In the genomic region with DNA sequence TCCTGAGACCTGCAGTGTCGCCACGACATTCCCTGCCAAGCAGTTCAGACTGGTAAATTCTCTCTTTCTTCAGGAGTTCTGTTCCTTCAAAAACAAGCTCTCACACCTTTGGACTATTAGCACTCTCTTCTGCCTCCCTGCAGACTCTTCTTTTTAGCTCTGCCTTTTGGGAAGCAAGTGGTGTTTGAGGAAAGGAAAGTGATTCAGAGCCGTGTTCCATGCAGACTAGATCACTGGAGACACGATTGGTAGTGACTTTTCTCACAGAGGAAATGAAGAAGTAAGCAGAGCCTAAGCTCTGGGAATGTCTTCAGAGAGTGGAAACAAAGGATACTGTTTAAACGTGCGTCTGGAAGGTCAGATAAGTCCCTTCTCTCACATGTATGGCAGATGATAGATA, we compare ENCODE assay signal across 15 cellular contexts.
A peak's percentile ranks its signal among the peaks of the same experiment; 100 is the strongest.
DNase-seq lines count a peak whose midpoint lies in the region; ATAC-seq and TF ChIP-seq lines count a peak whose summit lies in the region.
"Had no signal": no experiment of that assay in that cellular context is flagged by ENCODE, and none has a peak within 500 bp of the region (broad histone marks: within the 10 kb centered on the region; RNA-seq: fewer than 3 reads in every experiment).

No MANE protein-coding gene starts in this region.

- 24 to 43% methylated on average over 6 of the region's 6 CpGs for WGBS in esophagus, 2 donors
- WGBS in mesodermal cell (ENCODE audit: insufficient coverage in 2 of 2), 2 experiments: 82 to 88% methylated on average over 6 of the region's 6 CpGs

- H3K4me3 ChIP-seq in esophagus (ENCODE audit: low read depth in 1 of 2, low read length in 2 of 2) (no peak overlapping the region), mesodermal cell (ENCODE audit: extremely low read depth, insufficient read depth, low read length, poor library complexity, severe bottlenecking) (no peak overlapping the region), upper lobe of right lung (no peak overlapping the region)
- H3K4me3 ChIP-seq: neural progenitor cell, SK-N-MC, testis had no signal

- H3K27ac ChIP-seq in esophagus (ENCODE audit: low read depth in 2 of 2, low read length in 1 of 2): peak overlapping the region; percentile 32 to 71
- peak overlapping the region; percentile 88 for H3K27ac ChIP-seq in mesodermal cell (ENCODE audit: low read depth, low read length, severe bottlenecking)
- H3K27ac ChIP-seq in upper lobe of right lung: peak overlapping the region; percentile 55
- H3K27ac ChIP-seq: neural progenitor cell, SK-N-MC had no signal

- ATAC-seq in upper lobe of right lung: peak; percentile 31

- DNase-seq in OCI-M1 (lab: John Stamatoyannopoulos, UW) (peak; percentile 7), upper lobe of right lung (no peak), SKM-1 treated with dmso at 0.1 percent for 144 hours (lab: John Stamatoyannopoulos, UW; ENCODE audit: unreplicated experiment) (no peak), HUDEP-2 (lab: John Stamatoyannopoulos, UW; ENCODE audit: unreplicated experiment in 76 of 76) (no peak), NCI-H1417 treated with DMSO at 0.1 percent for 48 hours (lab: John Stamatoyannopoulos, UW) (no peak)
- DNase-seq: activated CD4-positive, alpha-beta T cell treated with anti-CD3 and anti-CD28 coated beads, Interleukin-2, amount 50 U/mL, for 48 hours; activated naive CD4-positive, alpha-beta T cell treated with anti-CD3 and anti-CD28 coated beads, Interleukin-2, amount 10 ng/mL, durations not matched to agents 7 days and 5 days; COR-L47; H9; NCI-H510A; testis had no signal

- H3K9me3 ChIP-seq in esophagus (ENCODE audit: control insufficient read depth in 2 of 2, insufficient read depth in 1 of 2, low read depth in 1 of 2, low read length in 1 of 2): no peaks in the 10 kb centered on the region
- H3K9me3 ChIP-seq in mesodermal cell (ENCODE audit: control insufficient read depth, low read length): no peaks in the 10 kb centered on the region
- H3K9me3 ChIP-seq in upper lobe of right lung: no peaks in the 10 kb centered on the region
- H3K9me3 ChIP-seq: testis had no signal

- H3K4me1 ChIP-seq in esophagus (ENCODE audit: control insufficient read depth in 2 of 2, insufficient read depth in 2 of 2, low read length in 1 of 2) (peaks cover 0 to 6% of the 10 kb centered on the region in 2 donors), mesodermal cell (ENCODE audit: control insufficient read depth, insufficient read depth, low read length, poor library complexity, severe bottlenecking) (peaks cover 36% of the 10 kb centered on the region), upper lobe of right lung (peaks cover 19% of the 10 kb centered on the region)

- no peak for TF ChIP-seq CTCF in upper lobe of right lung (IDR thresholded peaks at IDR 0.05)

- H3K36me3 ChIP-seq in esophagus (ENCODE audit: control insufficient read depth in 2 of 2, insufficient read depth in 2 of 2, low read length in 1 of 2) (no peaks in the 10 kb centered on the region), mesodermal cell (ENCODE audit: control insufficient read depth, insufficient read depth, low read length) (no peaks in the 10 kb centered on the region), upper lobe of right lung (no peaks in the 10 kb centered on the region)
- H3K36me3 ChIP-seq: neural progenitor cell had no signal

- no peaks in the 10 kb centered on the region for H3K27me3 ChIP-seq in esophagus (ENCODE audit: control insufficient read depth in 1 of 2, insufficient read depth in 2 of 2, low read length in 2 of 2)
- no peaks in the 10 kb centered on the region for H3K27me3 ChIP-seq in upper lobe of right lung
- H3K27me3 ChIP-seq: neural progenitor cell, testis had no signal

- intact Hi-C loops in upper lobe of right lung (cut with DNase I): no loop called here
